In the genomic region with DNA sequence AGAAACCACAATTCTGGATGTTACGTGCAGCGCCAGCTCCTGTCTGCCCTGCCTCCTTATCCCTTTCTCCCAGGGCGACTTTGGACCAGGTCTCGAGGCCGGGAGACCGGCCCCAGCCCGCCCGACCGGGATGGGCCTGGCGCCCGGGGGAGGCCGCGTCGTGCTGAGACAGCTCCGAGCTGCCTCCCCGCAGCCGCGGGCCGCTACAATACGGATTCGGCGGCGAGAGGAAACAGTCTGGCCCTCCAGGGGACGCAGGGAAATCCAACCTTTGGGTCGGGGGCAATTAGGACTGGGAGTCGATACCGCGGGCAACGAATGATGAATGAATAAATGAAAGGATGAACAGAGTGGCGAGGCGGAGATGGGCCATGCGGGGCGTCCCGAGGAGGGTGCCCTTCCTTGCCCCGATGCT, we compare ENCODE assay signal across 8 cellular contexts. TPM values are rescaled to one million over a fixed set of nuclear protein-coding genes. Genes with fewer than 3 reads are reported as not detected.
A peak's percentile ranks its signal among the peaks of the same experiment; 100 is the strongest.
DNase-seq lines count a peak whose midpoint lies in the region; ATAC-seq, FAIRE-seq and TF ChIP-seq lines count a peak whose summit lies in the region.

No MANE protein-coding gene starts in this region.

- H2AK9ac ChIP-seq in IMR-90 (replicated peaks; ENCODE audit: low read depth, low read length, poor library complexity): peak overlapping the region; percentile 59

- H3K4me1 Mint-ChIP-seq in nephron progenitor cell: peaks cover 10% of the 10 kb centered on the region
- H3K4me1 Mint-ChIP-seq in T-helper 2 cell treated with Interferon-gamma antibody and Interleukin-4, amounts not matched to agents 5 μg/mL and 100 μg/mL, for 36 hours (ENCODE audit: low read depth): peaks cover 6% of the 10 kb centered on the region

- no peak overlapping the region for H4K5ac ChIP-seq in IMR-90 (ENCODE audit: low read depth, low read length)

- WGBS in IMR-90 (ENCODE audit: extremely low coverage in 2 of 2, insufficient read length in 1 of 2), 2 experiments: 40% methylated on average over 21 of the region's 35 CpGs; no CpG with 5 or more reads in 1 of the 2 experiments
- 26% methylated on average over 8 of the region's 35 CpGs for WGBS in esophagus muscularis mucosa

- peaks cover 32% of the 10 kb centered on the region for H3K36me3 Mint-ChIP-seq in nephron progenitor cell (ENCODE audit: low read depth)
- peaks cover 40% of the 10 kb centered on the region for H3K36me3 Mint-ChIP-seq in T-helper 2 cell treated with Interferon-gamma antibody and Interleukin-4, amounts not matched to agents 5 μg/mL and 100 μg/mL, for 36 hours (ENCODE audit: low read depth)

- no peak overlapping the region for H2BK120ac ChIP-seq in IMR-90 (ENCODE audit: low read depth, low read length)

- H3K9me3 ChIP-seq in AG04450 (ENCODE audit: control insufficient read depth, insufficient read depth, low read length): no peaks in the 10 kb centered on the region; the same call in 1 of the 2 replicates
- no peaks in the 10 kb centered on the region for H3K9me3 ChIP-seq in IMR-90 (ENCODE audit: control insufficient read depth, insufficient read depth, low read length)
- H3K9me3 ChIP-seq in esophagus muscularis mucosa: no peaks in the 10 kb centered on the region

- no peak overlapping the region for H3K56ac ChIP-seq in IMR-90 (ENCODE audit: extremely low read depth, insufficient read depth, low read length)

- H3K27ac ChIP-seq in AG04450 (ENCODE audit: low read depth, low read length): no peak overlapping the region
- H3K27ac ChIP-seq in IMR-90 (ENCODE audit: insufficient read depth, low read length): no peak overlapping the region
- no peak overlapping the region for H3K27ac ChIP-seq in esophagus muscularis mucosa (replicated peaks in 1 of 4)

- peaks cover 48% of the 10 kb centered on the region for H4K20me1 ChIP-seq in IMR-90 (ENCODE audit: insufficient read depth, low read length)

- BruUV-seq in IMR-90 (replicated peaks; lab: Mats Ljungman, UMichigan): no TSS peak

- H3K27me3 ChIP-seq in AG04450 (ENCODE audit: control insufficient read depth, insufficient read depth, low read length): no peaks in the 10 kb centered on the region
- no peaks in the 10 kb centered on the region for H3K27me3 ChIP-seq in IMR-90 (ENCODE audit: control insufficient read depth, insufficient read depth, low read length)
- H3K27me3 ChIP-seq in esophagus muscularis mucosa: peaks cover 0 to 19% (median 0%) of the 10 kb centered on the region in 4 donors

- H3K4me3 Mint-ChIP-seq in nephron progenitor cell: peak overlapping the region; percentile 73
- H3K4me3 Mint-ChIP-seq in T-helper 2 cell treated with Interferon-gamma antibody and Interleukin-4, amounts not matched to agents 5 μg/mL and 100 μg/mL, for 36 hours: no peak overlapping the region

- no peaks in the 10 kb centered on the region for H3K9me3 Mint-ChIP-seq in nephron progenitor cell
- no peaks in the 10 kb centered on the region for H3K9me3 Mint-ChIP-seq in T-helper 2 cell treated with Interferon-gamma antibody and Interleukin-4, amounts not matched to agents 5 μg/mL and 100 μg/mL, for 36 hours

- in situ Hi-C loops in IMR-90 (cut with MboI; ENCODE audit: low sequenced_read_pairs): no loop called here

- no peak overlapping the region for H2BK20ac ChIP-seq in IMR-90 (ENCODE audit: low read depth, low read length)

- CTCF ChIA-PET in AG04450 (lab: Charles Lee) (interaction anchor here (0.6 to 2.1 kb wide), 2 partner anchors 29 to 34 kb away, joined by 4 to 7 read pairs; a partner anchor contains a TSS), IMR-90 (lab: Yijun Ruan, JAX) (no interaction called here)

- no peak overlapping the region for H4K8ac ChIP-seq in IMR-90 (ENCODE audit: low read depth in 2 of 2, low read length in 2 of 2)

- dilution Hi-C loops in IMR-90 (cut with HindIII; ENCODE audit: low sequenced_read_pairs, unreplicated experiment): no loop called here

- POLR2A ChIA-PET in AG04450 (lab: Yijun Ruan, JAX) (interaction anchor here (0.6 to 1.6 kb wide), 2 partner anchors 30 to 334 kb away, joined by 3 to 4 read pairs; no protein-coding TSS in a partner anchor), IMR-90 (lab: Charles Lee; ENCODE audit: unreplicated experiment) (no interaction called here)

- H3K9ac ChIP-seq in IMR-90 (ENCODE audit: low read depth, low read length): no peak overlapping the region

- no peak overlapping the region for H2BK5ac ChIP-seq in IMR-90 (ENCODE audit: low read depth, low read length, poor library complexity, severe bottlenecking)

- no peaks in the 10 kb centered on the region for H3K9me1 ChIP-seq in IMR-90 (ENCODE audit: insufficient read depth, low read length)

- FAIRE-seq in GM12891 (lab: Jason Lieb, UNC): no peak

- H3K79me1 ChIP-seq in IMR-90 (ENCODE audit: low read depth in 1 of 2, low read length in 2 of 2): peaks cover 8 to 22% of the 10 kb centered on the region in 2 experiments; a peak in 3 of 4 replicates

- no peak overlapping the region for H3K27ac Mint-ChIP-seq in nephron progenitor cell
- no peak overlapping the region for H3K27ac Mint-ChIP-seq in T-helper 2 cell treated with Interferon-gamma antibody and Interleukin-4, amounts not matched to agents 5 μg/mL and 100 μg/mL, for 36 hours

- no peaks in the 10 kb centered on the region for H3K4me1 ChIP-seq in IMR-90 (ENCODE audit: control insufficient read depth, insufficient read depth, low read length)
- H3K4me1 ChIP-seq in esophagus muscularis mucosa: peaks cover 17 to 31% (median 27%) of the 10 kb centered on the region in 4 donors

- H2AFZ ChIP-seq in IMR-90 (replicated peaks; ENCODE audit: low read length, poor library complexity): peak overlapping the region; percentile 83

- peak overlapping the region; percentile 70 for H3K4me2 ChIP-seq in IMR-90 (ENCODE audit: low read depth, low read length)

- TF ChIP-seq CTCF in AG04450 (IDR thresholded peaks at IDR 0.05; ENCODE audit: low read depth, low read length) (no peak), IMR-90 (conservative IDR thresholded peaks at IDR 0.05; ENCODE audit: low read depth, low read length) (no peak), esophagus muscularis mucosa (IDR thresholded peaks at IDR 0.05) (no peak), nephron progenitor cell (IDR thresholded peaks at IDR 0.05) (no peak)

- no peak overlapping the region for H3K18ac ChIP-seq in IMR-90 (ENCODE audit: low read depth, low read length)

- TF ChIP-seq RAD21 in IMR-90 (IDR thresholded peaks at IDR 0.05; ENCODE audit: low read length): no peak

- TF ChIP-seq POLR2A in IMR-90 (IDR thresholded peaks at IDR 0.05; ENCODE audit: low read depth, low read length) (no peak), esophagus muscularis mucosa (IDR thresholded peaks at IDR 0.05; ENCODE audit: low read depth) (no peak), GM12891 (IDR thresholded peaks at IDR 0.05; ENCODE audit: low read depth, low read length) (no peak)

- TF ChIP-seq EP300 in esophagus muscularis mucosa (IDR thresholded peaks at IDR 0.05): no peak

- no peak overlapping the region for H4K91ac ChIP-seq in IMR-90 (ENCODE audit: insufficient read depth, low read depth, low read length)

- H3K27me3 Mint-ChIP-seq in nephron progenitor cell (ENCODE audit: low read depth, poor library complexity): peaks cover 72% of the 10 kb centered on the region
- peaks cover 23% of the 10 kb centered on the region for H3K27me3 Mint-ChIP-seq in T-helper 2 cell treated with Interferon-gamma antibody and Interleukin-4, amounts not matched to agents 5 μg/mL and 100 μg/mL, for 36 hours (ENCODE audit: low read depth)

- H3K4ac ChIP-seq in IMR-90 (ENCODE audit: low read depth, low read length): no peak overlapping the region

- H3K23ac ChIP-seq in IMR-90 (ENCODE audit: low read depth, low read length): peak overlapping the region; percentile 24; the same call in 1 of the 2 replicates

- peak overlapping the region; percentile 32; the same call in 1 of the 2 replicates for H3K4me3 ChIP-seq in AG04450 (ENCODE audit: low read depth, low read length)
- H3K4me3 ChIP-seq in IMR-90 (ENCODE audit: insufficient read depth, low read depth, low read length): peak overlapping the region; percentile 25
- peak overlapping the region; percentile 57 to 74 (median 60) for H3K4me3 ChIP-seq in esophagus muscularis mucosa

- intact Hi-C loops in IMR-90 (cut with micrococcal nuclease): loop anchor here (5.0 kb wide), 1 partner anchor 75 kb away; a partner anchor contains a TSS
- intact Hi-C loops in esophagus muscularis mucosa (cut with DNase I): loop anchor here (5.0 kb wide), 1 partner anchor 35 kb away; a partner anchor contains a TSS

- H3K14ac ChIP-seq in IMR-90 (replicated peaks; ENCODE audit: low read depth, low read length): no peak overlapping the region

- H2BK15ac ChIP-seq in IMR-90 (ENCODE audit: low read depth, low read length): no peak overlapping the region

- H3K36me3 ChIP-seq in IMR-90 (ENCODE audit: control insufficient read depth, insufficient read depth, low read length) (peaks cover 39% of the 10 kb centered on the region), esophagus muscularis mucosa (peaks cover 24 to 38% (median 36%) of the 10 kb centered on the region in 4 donors)

- DNase-seq in AG04450 (ENCODE audit: low read depth, low spot score) (no peak), IMR-90 (no peak), esophagus muscularis mucosa (ENCODE audit: extremely low spot score) (no peak), nephron progenitor cell (no peak), Ammon's horn (ENCODE audit: low spot score) (no peak), GM12891 (ENCODE audit: insufficient read length, low spot score) (no peak)
- DNase-seq in T-helper 2 cell treated with Interferon-gamma antibody and Interleukin-4, amounts not matched to agents 5 μg/mL and 100 μg/mL, for 36 hours (ENCODE audit: low spot score): no peak

- ATAC-seq in IMR-90 (ENCODE audit: low read depth): peak; percentile 1; the same call in 1 of the 2 replicates
- no peak for ATAC-seq in GM18873 (IDR thresholded peaks at IDR 0.05; ENCODE audit: low FRiP score, unreplicated experiment)

- H2AK5ac ChIP-seq in IMR-90 (ENCODE audit: low read depth, low read length): no peak overlapping the region

RNA-seq across cellular contexts. Expression of a gene that starts 0.5 kb away (rescaled TPM):
- polyA plus RNA-seq in AG04450 (2011; rRNA removed) (0.30 and 0.32 TPM in 2 replicates), IMR-90 (2012; rRNA removed) (0.14 TPM in 1 of 2 replicates, not detected in the other)
- not detected in 2 replicates for polyA minus RNA-seq in AG04450 (2011; rRNA and poly(A)+ RNA removed)
- total RNA-seq in IMR-90 (2012; rRNA removed) (under 0.01 and 0.18 TPM in 2 replicates), esophagus muscularis mucosa (1 to 10 TPM in 2 of 4 donors, under 1 TPM in 2; 0.33 to 2.5 (median 0.75) TPM)
- polyA plus RNA-seq in IMR-90 (2012; cell fraction: cytosol; rRNA removed): 0.02 TPM in 1 of 2 replicates, not detected in the other
- 0.07 and 0.16 TPM in 2 replicates for polyA plus RNA-seq in IMR-90 (2012; cell fraction: nucleus; rRNA removed; ENCODE audit: low replicate concordance)
- 0.19 TPM for polyA plus RNA-seq in GM12891 (2012; ENCODE audit: low read depth, missing spikeins)

RNA-seq across cellular contexts. Expression of a gene that starts 33.9 kb away (rescaled TPM):
- polyA plus RNA-seq in AG04450 (2011; rRNA removed): 1,954 and 2,130 TPM in 2 replicates
- 1,898 and 2,543 TPM in 2 replicates for polyA minus RNA-seq in AG04450 (2011; rRNA and poly(A)+ RNA removed)
- total RNA-seq in IMR-90 (2012; rRNA removed): 2,738 and 3,859 TPM in 2 replicates
- 2,084 and 2,219 TPM in 2 replicates for polyA plus RNA-seq in IMR-90 (2012; rRNA removed)
- polyA plus RNA-seq in IMR-90 (2012; cell fraction: cytosol; rRNA removed): 1,530 and 1,727 TPM in 2 replicates
- 1,603 and 1,631 TPM in 2 replicates for polyA plus RNA-seq in IMR-90 (2012; cell fraction: nucleus; rRNA removed; ENCODE audit: low replicate concordance)
- 100 to 1,000 TPM; 392 to 605 (median 482) TPM for total RNA-seq in esophagus muscularis mucosa
- polyA plus RNA-seq in GM12891 (2012; ENCODE audit: low read depth, missing spikeins): 1,892 TPM
